In the genomic region with DNA sequence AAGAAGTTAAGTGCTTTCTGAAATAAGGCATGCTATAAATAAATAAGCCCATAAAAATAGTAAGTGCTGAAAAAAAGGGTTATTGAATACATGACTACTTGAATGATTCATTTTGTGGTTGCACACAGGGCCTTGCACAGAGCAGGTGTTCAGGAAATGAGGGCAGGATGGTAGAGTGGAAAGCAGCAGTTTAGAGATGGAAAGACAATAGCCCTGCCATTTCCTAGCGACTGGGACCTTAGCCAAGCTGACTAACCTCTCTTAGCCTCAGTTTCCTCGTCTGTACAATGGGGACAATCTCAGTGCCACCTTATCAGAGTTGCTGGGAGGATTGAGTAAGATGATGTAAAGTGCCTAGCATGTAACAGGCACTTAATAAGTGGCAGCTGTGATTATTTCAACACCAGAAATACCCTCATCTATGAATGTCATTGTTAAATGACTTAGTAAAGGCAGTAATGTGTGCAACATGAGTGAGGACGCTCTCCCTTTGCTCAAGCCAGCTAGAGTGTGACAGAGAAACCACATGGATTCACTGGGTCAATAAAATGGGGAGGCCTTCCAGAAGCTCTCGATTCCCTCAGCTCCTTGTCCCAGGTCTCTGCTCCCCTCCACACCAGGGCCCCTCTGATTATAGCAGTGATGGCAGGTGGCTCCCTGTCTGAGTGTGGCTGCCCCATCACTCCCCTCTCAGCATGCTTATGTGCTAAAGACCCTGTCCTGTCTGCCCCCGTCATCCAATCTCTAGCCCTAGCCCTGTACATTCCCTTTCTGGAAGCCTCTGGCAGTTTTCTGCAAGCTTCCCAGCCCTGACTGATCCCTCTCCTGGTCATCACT, we compare ENCODE assay signal across 8 cellular contexts. TPM values are rescaled to one million over a fixed set of nuclear protein-coding genes. Genes with fewer than 3 reads are reported as not detected.
A peak's percentile ranks its signal among the peaks of the same experiment; 100 is the strongest.
DNase-seq lines count a peak whose midpoint lies in the region; ATAC-seq, FAIRE-seq and TF ChIP-seq lines count a peak whose summit lies in the region.

No MANE protein-coding gene starts in this region.

- peak; percentile 33 for ATAC-seq in GM18499 (IDR thresholded peaks at IDR 0.05; ENCODE audit: insufficient read depth, unreplicated experiment)
- no peak for ATAC-seq in Right ventricle myocardium superior (ENCODE audit: poor library complexity)

- DNase-seq in H54 (ENCODE audit: insufficient read length, low spot score) (peak; percentile 100), LHCN-M2 (ENCODE audit: low read depth) (peak; percentile 99), T-helper 9 cell (peak; percentile 43), dermis microvascular lymphatic vessel endothelial cell (ENCODE audit: low read depth in 2 of 2) (peak; percentile 95 to 98), Right ventricle myocardium superior (no peak), iPS-NIHi7 (ENCODE audit: extremely low spot score) (no peak)
- peak; percentile 64 for DNase-seq in stimulated activated CD4-positive, alpha-beta T cell treated with anti-CD3 and anti-CD28 coated beads, Interleukin-2, amount 100 ng/mL, for 4 hours (ENCODE audit: low read depth)

- FAIRE-seq in H54 (lab: Jason Lieb, UNC), result peak; percentile 98

- no peak for TF ChIP-seq POLR2A in H54 (IDR thresholded peaks at IDR 0.05; ENCODE audit: low read depth, low read length)

- intact Hi-C loops in Right ventricle myocardium superior (cut with DNase I), result no loop called here

RNA-seq across cellular contexts. Expression of a gene that starts 16.0 kb away (rescaled TPM):
- total RNA-seq in LHCN-M2 (2014; rRNA removed) (77.5 and 79.1 TPM in 2 replicates), dermis microvascular lymphatic vessel endothelial cell (19.5 and 32.1 TPM in 2 replicates), Right ventricle myocardium superior (11.9 TPM)
- polyA plus RNA-seq in LHCN-M2 (2012), result 82.9 TPM

RNA-seq across cellular contexts. Expression of a gene that starts 33.6 kb away (rescaled TPM):
- total RNA-seq in LHCN-M2 (2014; rRNA removed), result 0.90 and 0.98 TPM in 2 replicates
- 1.2 TPM for polyA plus RNA-seq in LHCN-M2 (2012)
- total RNA-seq in dermis microvascular lymphatic vessel endothelial cell, result 0.51 and 1.2 TPM in 2 replicates
- 2.2 TPM for total RNA-seq in Right ventricle myocardium superior

RNA-seq across cellular contexts. Expression of a gene that starts 50.2 kb away (rescaled TPM):
- total RNA-seq in LHCN-M2 (2014; rRNA removed) (26.9 and 29.0 TPM in 2 replicates), dermis microvascular lymphatic vessel endothelial cell (18.2 and 21.0 TPM in 2 replicates), Right ventricle myocardium superior (14.3 TPM)
- 16.0 TPM for polyA plus RNA-seq in LHCN-M2 (2012)

Comparison
In these comparisons a context has a peak if more than half of its experiments do, and no peak if none do; other contexts are left out.
1. DNase-seq: peak in H54 (single experiment), LHCN-M2 (single experiment), T-helper 9 cell (single experiment), dermis microvascular lymphatic vessel endothelial cell (2 of 2) and stimulated activated CD4-positive, alpha-beta T cell treated with anti-CD3 and anti-CD28 coated beads, Interleukin-2, amount 100 ng/mL, for 4 hours (single experiment); none in Right ventricle myocardium superior (single experiment) and iPS-NIHi7 (single experiment).